In genomic region chr9:100028201-100028784, GRCh38 we compare ENCODE assay signal across 8 cellular contexts.
DNase-seq lines count a peak whose midpoint lies in the region; TF ChIP-seq lines count a peak whose summit lies in the region.

No MANE protein-coding gene starts in this region.

- H3K9me3 Mint-ChIP-seq in activated naive CD4-positive, alpha-beta T cell treated with anti-CD3 and anti-CD28 coated beads for 36 hours: peaks cover 1% of the 10 kb centered on the region

- H4K20me1 ChIP-seq in GM23248 (ENCODE audit: insufficient read depth): 0 out of 2 replicates have a peak, but pooled peaks cover 10% of the 10 kb centered on the region

- in situ Hi-C loops in GM23248 (cut with MboI): loop anchor here (25.0 kb wide), 2 partner anchors 184 to 559 kb away; partner anchors contain the start of gene CAVIN4

- intact Hi-C loops in activated naive CD4-positive, alpha-beta T cell treated with anti-CD3 and anti-CD28 coated beads for 36 hours (cut with micrococcal nuclease): loop anchor here (1.0 to 5.0 kb wide), 4 partner anchors 188 to 567 kb away; no protein-coding TSS in a partner anchor
- intact Hi-C loops in posterior vena cava (cut with DNase I): loop anchor here in 1 of 2 donors (5.0 kb wide), 1 partner anchor 184 kb away; no protein-coding TSS in a partner anchor
- intact Hi-C loops in uterus (cut with DNase I; ENCODE audit: low total_unique reads): no loop called here

- WGBS in GM23248 (ENCODE audit: low coverage in 1 of 2, low lambda C conversion rate in 2 of 2, missing lambda C conversion rate in 2 of 2), 2 experiments: 61 to 73% methylated on average over 2 of the region's 2 CpGs

- H3K9me2 ChIP-seq in GM23248 (ENCODE audit: insufficient read depth): no peaks in the 10 kb centered on the region

- H3K27me3 Mint-ChIP-seq in activated naive CD4-positive, alpha-beta T cell treated with anti-CD3 and anti-CD28 coated beads for 36 hours (ENCODE audit: low read depth): no peaks in the 10 kb centered on the region

- TF ChIP-seq POLR2A in uterus (IDR thresholded peaks at IDR 0.05): no peak

- no peak overlapping the region for H3K27ac ChIP-seq in GM23248
- no peak overlapping the region for H3K27ac ChIP-seq in SJSA1
- no peak overlapping the region for H3K27ac ChIP-seq in uterus

- H3K4me1 ChIP-seq in GM23248 (ENCODE audit: insufficient read depth): no peaks in the 10 kb centered on the region
- no peaks in the 10 kb centered on the region for H3K4me1 ChIP-seq in SJSA1 (replicated peaks)
- H3K4me1 ChIP-seq in uterus: no peaks in the 10 kb centered on the region

- H3K4me2 ChIP-seq in GM23248 (ENCODE audit: unreplicated experiment): no peak overlapping the region

- H3K36me3 ChIP-seq in GM23248 (ENCODE audit: low read depth) (peaks cover 6% of the 10 kb centered on the region; the same call in 1 of the 2 replicates), SJSA1 (peaks cover 3% of the 10 kb centered on the region; the same call in 1 of the 2 replicates), uterus (no peaks in the 10 kb centered on the region)

- H3K36me3 Mint-ChIP-seq in activated naive CD4-positive, alpha-beta T cell treated with anti-CD3 and anti-CD28 coated beads for 36 hours (ENCODE audit: low read depth): peaks cover 21% of the 10 kb centered on the region

- no peak overlapping the region for H3K27ac Mint-ChIP-seq in activated naive CD4-positive, alpha-beta T cell treated with anti-CD3 and anti-CD28 coated beads for 36 hours

- CTCF ChIA-PET in activated naive CD4-positive, alpha-beta T cell treated with anti-CD3 and anti-CD28 coated beads for 36 hours (lab: Charles Lee): interaction anchor here (0.6 to 2.4 kb wide), 9 partner anchors 11 to 541 kb away, joined by 3 to 13 read pairs (median 3); no protein-coding TSS in a partner anchor

- DNase-seq in GM03348 (ENCODE audit: low spot score) (peak; percentile 78), GM23248 (peak; percentile 78), Kasumi-1 (lab: John Stamatoyannopoulos, UW) (peak; percentile 66 to 81), SJSA1 (ENCODE audit: low read depth in 1 of 2, low spot score in 2 of 2) (peak; percentile 45 to 64), glomerular visceral epithelial cell (ENCODE audit: extremely low spot score) (peak; percentile 76), posterior vena cava (ENCODE audit: low spot score) (peak; percentile 82), uterus (peak; percentile 54 to 68)
- DNase-seq in activated naive CD4-positive, alpha-beta T cell treated with anti-CD3 and anti-CD28 coated beads for 36 hours: peak; percentile 84

- peaks cover 32% of the 10 kb centered on the region for H3K79me2 ChIP-seq in GM23248 (ENCODE audit: insufficient read depth)

- H3K9ac ChIP-seq in GM23248: no peak overlapping the region

- H3K9me3 ChIP-seq in GM23248 (ENCODE audit: low read depth) (no peaks in the 10 kb centered on the region), SJSA1 (replicated peaks) (no peaks in the 10 kb centered on the region), uterus (no peaks in the 10 kb centered on the region)

- H2AFZ ChIP-seq in GM23248: no peak overlapping the region

- H3K4me3 Mint-ChIP-seq in activated naive CD4-positive, alpha-beta T cell treated with anti-CD3 and anti-CD28 coated beads for 36 hours: no peak overlapping the region

- no peak overlapping the region for H3K4me3 ChIP-seq in GM23248
- no peak overlapping the region for H3K4me3 ChIP-seq in SJSA1
- no peak overlapping the region for H3K4me3 ChIP-seq in uterus

- peak; percentile 67 to 80 (median 78) for TF ChIP-seq CTCF in uterus (IDR thresholded peaks at IDR 0.05)

- peaks cover 12% of the 10 kb centered on the region; the same call in 1 of the 2 replicates for H3F3A ChIP-seq in GM23248 (ENCODE audit: insufficient read depth)

- H3K27me3 ChIP-seq in GM23248 (replicated peaks; ENCODE audit: insufficient read depth) (no peaks in the 10 kb centered on the region), SJSA1 (replicated peaks) (no peaks in the 10 kb centered on the region), uterus (no peaks in the 10 kb centered on the region)

- H3K4me1 Mint-ChIP-seq in activated naive CD4-positive, alpha-beta T cell treated with anti-CD3 and anti-CD28 coated beads for 36 hours (ENCODE audit: low read depth): peaks cover 3% of the 10 kb centered on the region
